ENCODE assay signal across 8 cellular contexts in genomic region chr18:32549248-32549842, GRCh38.
A peak's percentile ranks its signal among the peaks of the same experiment; 100 is the strongest.
DNase-seq lines count a peak whose midpoint lies in the region; ATAC-seq and TF ChIP-seq lines count a peak whose summit lies in the region.

No MANE protein-coding gene starts in this region.

- no peaks in the 10 kb centered on the region for H3K36me3 Mint-ChIP-seq in activated naive CD4-positive, alpha-beta T cell treated with anti-CD3 and anti-CD28 coated beads, Interleukin-2, amount 10 ng/mL, durations not matched to agents 7 days and 5 days
- H3K36me3 Mint-ChIP-seq in activated T-helper 2 cell treated with anti-CD3 and anti-CD28 coated beads, Interferon-gamma antibody, Interleukin-2, Interleukin-4, amounts not matched to agents 10 μg/mL and 5 μg/mL and 100 μg/mL, durations not matched to agents 14 hours and 24 hours and 36 hours (ENCODE audit: low read depth) = no peaks in the 10 kb centered on the region

- peak; percentile 76 for ATAC-seq in GM21786 (IDR thresholded peaks at IDR 0.05; ENCODE audit: unreplicated experiment)
- peak; percentile 47 to 87 (median 72) for ATAC-seq in heart right ventricle
- peak; percentile 51 to 61 for ATAC-seq in gastrocnemius medialis

- H3K27me3 ChIP-seq in GM06990 (replicated peaks; ENCODE audit: control insufficient read depth, insufficient read depth, low read length) (no peaks in the 10 kb centered on the region), heart right ventricle (peaks cover 0 to 7% (median 0%) of the 10 kb centered on the region in 7 donors), gastrocnemius medialis (no peaks in the 10 kb centered on the region)

- no peak overlapping the region for H3K27ac ChIP-seq in heart right ventricle
- no peak overlapping the region for H3K27ac ChIP-seq in gastrocnemius medialis

- in situ Hi-C loops in gastrocnemius medialis (cut with MboI; ENCODE audit: low sequenced_read_pairs in 4 of 4) = no loop called here

- no peak overlapping the region for H3K27ac Mint-ChIP-seq in activated naive CD4-positive, alpha-beta T cell treated with anti-CD3 and anti-CD28 coated beads, Interleukin-2, amount 10 ng/mL, durations not matched to agents 7 days and 5 days
- no peak overlapping the region for H3K27ac Mint-ChIP-seq in activated T-helper 2 cell treated with anti-CD3 and anti-CD28 coated beads, Interferon-gamma antibody, Interleukin-2, Interleukin-4, amounts not matched to agents 10 μg/mL and 5 μg/mL and 100 μg/mL, durations not matched to agents 14 hours and 24 hours and 36 hours

- H3K4me1 ChIP-seq in heart right ventricle (no peaks in the 10 kb centered on the region), gastrocnemius medialis (no peaks in the 10 kb centered on the region)

- CTCF ChIA-PET in activated naive CD4-positive, alpha-beta T cell treated with anti-CD3 and anti-CD28 coated beads, Interleukin-2, amount 10 ng/mL, durations not matched to agents 7 days and 5 days (lab: Charles Lee) = interaction anchor here (0.7 to 3.2 kb wide), 11 partner anchors 10 to 606 kb away, joined by 3 to 15 read pairs (median 3); partner anchors contain the start of gene TRAPPC8

- TF ChIP-seq CTCF in GM06990 (IDR thresholded peaks at IDR 0.05; ENCODE audit: insufficient read depth, low read length, poor library complexity, severe bottlenecking) (peak; percentile 69), heart right ventricle (IDR thresholded peaks at IDR 0.05) (peak; percentile 40 to 75 (median 72)), gastrocnemius medialis (IDR thresholded peaks at IDR 0.05 in 4 of 5, conservative IDR thresholded peaks at IDR 0.05 in 1 of 5) (peak; percentile 33 to 74 (median 53))

- DNase-seq in GM06990 (ENCODE audit: extremely low read depth, insufficient read length) = no peak
- DNase-seq in KG1 (lab: John Stamatoyannopoulos, UW) = peak; percentile 10
- peak; percentile 61 for DNase-seq in OCI-M1 (lab: John Stamatoyannopoulos, UW)
- DNase-seq in activated naive CD4-positive, alpha-beta T cell treated with anti-CD3 and anti-CD28 coated beads, Interleukin-2, amount 10 ng/mL, durations not matched to agents 7 days and 5 days = peak; percentile 59
- peak; percentile 16 to 18 for DNase-seq in heart right ventricle
- DNase-seq in gastrocnemius medialis = peak in 1 of 2 donors; percentile 18
- DNase-seq in activated T-helper 2 cell treated with anti-CD3 and anti-CD28 coated beads, Interferon-gamma antibody, Interleukin-2, Interleukin-4, amounts not matched to agents 10 μg/mL and 5 μg/mL and 100 μg/mL, durations not matched to agents 14 hours and 24 hours and 36 hours (ENCODE audit: low spot score) = no peak

- H3K4me3 Mint-ChIP-seq in activated naive CD4-positive, alpha-beta T cell treated with anti-CD3 and anti-CD28 coated beads, Interleukin-2, amount 10 ng/mL, durations not matched to agents 7 days and 5 days = no peak overlapping the region
- H3K4me3 Mint-ChIP-seq in activated T-helper 2 cell treated with anti-CD3 and anti-CD28 coated beads, Interferon-gamma antibody, Interleukin-2, Interleukin-4, amounts not matched to agents 10 μg/mL and 5 μg/mL and 100 μg/mL, durations not matched to agents 14 hours and 24 hours and 36 hours (ENCODE audit: low read depth) = no peak overlapping the region

- no peaks in the 10 kb centered on the region for H3K4me1 Mint-ChIP-seq in activated naive CD4-positive, alpha-beta T cell treated with anti-CD3 and anti-CD28 coated beads, Interleukin-2, amount 10 ng/mL, durations not matched to agents 7 days and 5 days
- no peaks in the 10 kb centered on the region for H3K4me1 Mint-ChIP-seq in activated T-helper 2 cell treated with anti-CD3 and anti-CD28 coated beads, Interferon-gamma antibody, Interleukin-2, Interleukin-4, amounts not matched to agents 10 μg/mL and 5 μg/mL and 100 μg/mL, durations not matched to agents 14 hours and 24 hours and 36 hours (ENCODE audit: low read depth)

- H3K9me3 Mint-ChIP-seq in activated naive CD4-positive, alpha-beta T cell treated with anti-CD3 and anti-CD28 coated beads, Interleukin-2, amount 10 ng/mL, durations not matched to agents 7 days and 5 days = no peaks in the 10 kb centered on the region
- H3K9me3 Mint-ChIP-seq in activated T-helper 2 cell treated with anti-CD3 and anti-CD28 coated beads, Interferon-gamma antibody, Interleukin-2, Interleukin-4, amounts not matched to agents 10 μg/mL and 5 μg/mL and 100 μg/mL, durations not matched to agents 14 hours and 24 hours and 36 hours = no peaks in the 10 kb centered on the region

- no peaks in the 10 kb centered on the region for H3K27me3 Mint-ChIP-seq in activated naive CD4-positive, alpha-beta T cell treated with anti-CD3 and anti-CD28 coated beads, Interleukin-2, amount 10 ng/mL, durations not matched to agents 7 days and 5 days
- peaks cover 21% of the 10 kb centered on the region for H3K27me3 Mint-ChIP-seq in activated T-helper 2 cell treated with anti-CD3 and anti-CD28 coated beads, Interferon-gamma antibody, Interleukin-2, Interleukin-4, amounts not matched to agents 10 μg/mL and 5 μg/mL and 100 μg/mL, durations not matched to agents 14 hours and 24 hours and 36 hours (ENCODE audit: low read depth)

- WGBS in heart right ventricle, 2 donors = 5 to 18% methylated on average over 3 of the region's 3 CpGs

- H3K9me3 ChIP-seq in heart right ventricle (no peaks in the 10 kb centered on the region), gastrocnemius medialis (no peaks in the 10 kb centered on the region)

- H3K4me3 ChIP-seq in GM06990 (replicated peaks; ENCODE audit: low read depth, low read length) (no peak overlapping the region), heart right ventricle (no peak overlapping the region), gastrocnemius medialis (no peak overlapping the region)

- H3K36me3 ChIP-seq in GM06990 (ENCODE audit: control insufficient read depth, insufficient read depth, low read length) (no peaks in the 10 kb centered on the region), heart right ventricle (no peaks in the 10 kb centered on the region), gastrocnemius medialis (no peaks in the 10 kb centered on the region)

- TF ChIP-seq POLR2A in gastrocnemius medialis (IDR thresholded peaks at IDR 0.05) = no peak

- intact Hi-C loops in heart right ventricle (cut with DNase I) (loop anchor here in 6 of 10 donors (1.0 to 10.0 kb wide), 6 partner anchors 75 to 393 kb away; partner anchors contain the start of gene GAREM1 (in 3 of the 6)), gastrocnemius medialis (cut with DNase I; ENCODE audit: low total_unique reads) (loop anchor here (2.0 to 5.0 kb wide), 2 partner anchors 77 to 279 kb away; partner anchors contain the start of gene GAREM1)
- intact Hi-C loops in activated T-helper 2 cell treated with anti-CD3 and anti-CD28 coated beads, Interferon-gamma antibody, Interleukin-2, Interleukin-4, amounts not matched to agents 10 μg/mL and 5 μg/mL and 100 μg/mL, durations not matched to agents 14 hours and 24 hours and 36 hours (cut with micrococcal nuclease) = no loop called here

Comparison
In these comparisons a context has a peak if more than half of its experiments do, and no peak if none do; other contexts are left out.
1. DNase-seq: peak in KG1 (single experiment), OCI-M1 (single experiment), activated naive CD4-positive, alpha-beta T cell treated with anti-CD3 and anti-CD28 coated beads, Interleukin-2, amount 10 ng/mL, durations not matched to agents 7 days and 5 days (single experiment) and heart right ventricle (2 of 2); none in GM06990 (single experiment) and activated T-helper 2 cell treated with anti-CD3 and anti-CD28 coated beads, Interferon-gamma antibody, Interleukin-2, Interleukin-4, amounts not matched to agents 10 μg/mL and 5 μg/mL and 100 μg/mL, durations not matched to agents 14 hours and 24 hours and 36 hours (single experiment).
2. Peak in every context shown above with its lines, with median percentiles within 50 percentile points of each other: CTCF ChIP-seq and ATAC-seq.